1 cellular context compared by ENCODE assay signal in genomic region chr4:38563703-38564490, GRCh38.
TF ChIP-seq lines count a peak whose summit lies in the region.

No MANE protein-coding gene starts in this region.

TF ChIP-seq in GM23338, 12 proteins besides CTCF, POLR2A, EP300 and RAD21 (continued from another document):
- TF ChIP-seq REST (IDR thresholded peaks at IDR 0.05; ENCODE audit: unreplicated experiment), result no peak
